In the genomic region with DNA sequence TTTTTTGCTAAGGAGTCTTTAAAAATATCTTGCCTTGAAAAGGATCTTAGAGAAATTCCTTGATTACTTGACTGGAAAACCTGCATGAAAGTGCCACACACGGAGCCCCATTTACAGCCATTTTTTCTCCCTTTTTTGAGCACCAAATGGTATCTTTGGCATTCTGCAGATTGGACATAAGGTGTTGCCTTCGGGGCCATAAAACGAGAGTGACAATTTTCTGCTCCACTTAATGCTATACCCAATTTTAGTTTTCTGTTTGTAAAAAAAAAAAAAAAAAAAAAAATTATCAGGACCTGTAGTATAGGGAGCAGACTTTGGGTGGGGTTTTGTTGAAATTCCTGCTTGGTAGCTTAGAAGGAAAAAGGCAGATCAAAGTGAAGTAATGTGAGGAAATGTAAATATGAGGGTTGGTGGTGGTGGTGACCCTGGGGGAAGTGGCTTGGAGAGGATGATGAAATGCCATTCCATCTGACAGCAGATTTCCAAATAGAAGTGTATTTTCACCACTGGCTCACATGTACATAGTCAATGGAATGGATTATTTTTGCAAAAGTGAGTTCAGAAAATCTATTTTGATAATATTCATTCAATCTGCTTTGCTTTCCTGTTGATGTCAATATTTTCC, we compare ENCODE assay signal across 1 cellular context.
A peak's percentile ranks its signal among the peaks of the same experiment; 100 is the strongest.
TF ChIP-seq lines count a peak whose summit lies in the region.

No MANE protein-coding gene starts in this region.

TF ChIP-seq in HepG2, 621 proteins besides CTCF, POLR2A, EP300 and RAD21 (continued from another document and continues in another):
- TF ChIP-seq ZBTB34 (CRISPR knock-in tag; IDR thresholded peaks at IDR 0.05): peak; percentile 66; the same call in 1 of the 2 replicates
- peak; percentile 66; the same call in 1 of the 2 replicates for TF ChIP-seq ONECUT2 (CRISPR knock-in tag; IDR thresholded peaks at IDR 0.05)
- no peak for TF ChIP-seq ZHX2 (IDR thresholded peaks at IDR 0.05; ENCODE audit: low read depth)
- TF ChIP-seq ZHX2 (CRISPR knock-in tag; IDR thresholded peaks at IDR 0.05; ENCODE audit: borderline replicate concordance): no peak
- TF ChIP-seq, protein P1, sequence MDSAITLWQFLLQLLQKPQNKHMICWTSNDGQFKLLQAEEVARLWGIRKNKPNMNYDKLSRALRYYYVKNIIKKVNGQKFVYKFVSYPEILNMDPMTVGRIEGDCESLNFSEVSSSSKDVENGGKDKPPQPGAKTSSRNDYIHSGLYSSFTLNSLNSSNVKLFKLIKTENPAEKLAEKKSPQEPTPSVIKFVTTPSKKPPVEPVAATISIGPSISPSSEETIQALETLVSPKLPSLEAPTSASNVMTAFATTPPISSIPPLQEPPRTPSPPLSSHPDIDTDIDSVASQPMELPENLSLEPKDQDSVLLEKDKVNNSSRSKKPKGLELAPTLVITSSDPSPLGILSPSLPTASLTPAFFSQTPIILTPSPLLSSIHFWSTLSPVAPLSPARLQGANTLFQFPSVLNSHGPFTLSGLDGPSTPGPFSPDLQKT (CRISPR knock-in tag; IDR thresholded peaks at IDR 0.05; ENCODE audit: borderline replicate concordance): no peak
- no peak for TF ChIP-seq ZNF83 (CRISPR knock-in tag; IDR thresholded peaks at IDR 0.05; ENCODE audit: borderline replicate concordance)
- TF ChIP-seq, protein P2, sequence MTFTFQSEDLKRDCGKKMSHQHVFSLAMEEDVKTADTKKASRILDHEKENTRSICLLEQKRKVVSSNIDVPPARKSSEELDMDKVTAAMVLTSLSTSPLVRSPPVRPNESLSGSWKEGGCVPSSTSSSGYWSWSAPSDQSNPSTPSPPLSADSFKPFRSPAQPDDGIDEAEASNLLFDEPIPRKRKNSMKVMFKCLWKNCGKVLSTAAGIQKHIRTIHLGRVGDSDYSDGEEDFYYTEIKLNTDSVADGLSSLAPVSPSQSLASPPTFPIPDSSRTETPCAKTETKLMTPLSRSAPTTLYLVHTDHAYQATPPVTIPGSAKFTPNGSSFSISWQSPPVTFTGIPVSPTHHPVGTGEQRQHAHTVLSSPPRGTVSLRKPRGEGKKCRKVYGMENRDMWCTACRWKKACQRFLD (CRISPR knock-in tag; IDR thresholded peaks at IDR 0.05; ENCODE audit: borderline replicate concordance): no peak
- TF ChIP-seq MXD1 (CRISPR knock-in tag; IDR thresholded peaks at IDR 0.05): no peak
- no peak for TF ChIP-seq ZNF891 (CRISPR knock-in tag; IDR thresholded peaks at IDR 0.05)
- no peak for TF ChIP-seq SMAD9 (CRISPR knock-in tag; IDR thresholded peaks at IDR 0.05)
- TF ChIP-seq MEIS1 (CRISPR knock-in tag; IDR thresholded peaks at IDR 0.05; ENCODE audit: borderline replicate concordance): no peak
- TF ChIP-seq ZBTB37 (CRISPR knock-in tag; IDR thresholded peaks at IDR 0.05): peak; percentile 91
- TF ChIP-seq ETV6 (CRISPR knock-in tag; conservative IDR thresholded peaks at IDR 0.05): peak; percentile 98
- no peak for TF ChIP-seq ZNF136 (CRISPR knock-in tag; IDR thresholded peaks at IDR 0.05; ENCODE audit: low read depth)
- TF ChIP-seq ARID3A (IDR thresholded peaks at IDR 0.05; ENCODE audit: low read depth, low read length): peak; percentile 78
- TF ChIP-seq ZBTB46 (CRISPR knock-in tag; IDR thresholded peaks at IDR 0.05; ENCODE audit: borderline replicate concordance): no peak
- no peak for TF ChIP-seq POLR2AphosphoS5 (IDR thresholded peaks at IDR 0.05; ENCODE audit: low read depth, low read length)
- no peak for TF ChIP-seq ZNF709 (CRISPR knock-in tag; IDR thresholded peaks at IDR 0.05)
- no peak for TF ChIP-seq PHF5A (CRISPR knock-in tag; IDR thresholded peaks at IDR 0.05; ENCODE audit: low read depth, unreplicated experiment)
- TF ChIP-seq, protein P3, sequence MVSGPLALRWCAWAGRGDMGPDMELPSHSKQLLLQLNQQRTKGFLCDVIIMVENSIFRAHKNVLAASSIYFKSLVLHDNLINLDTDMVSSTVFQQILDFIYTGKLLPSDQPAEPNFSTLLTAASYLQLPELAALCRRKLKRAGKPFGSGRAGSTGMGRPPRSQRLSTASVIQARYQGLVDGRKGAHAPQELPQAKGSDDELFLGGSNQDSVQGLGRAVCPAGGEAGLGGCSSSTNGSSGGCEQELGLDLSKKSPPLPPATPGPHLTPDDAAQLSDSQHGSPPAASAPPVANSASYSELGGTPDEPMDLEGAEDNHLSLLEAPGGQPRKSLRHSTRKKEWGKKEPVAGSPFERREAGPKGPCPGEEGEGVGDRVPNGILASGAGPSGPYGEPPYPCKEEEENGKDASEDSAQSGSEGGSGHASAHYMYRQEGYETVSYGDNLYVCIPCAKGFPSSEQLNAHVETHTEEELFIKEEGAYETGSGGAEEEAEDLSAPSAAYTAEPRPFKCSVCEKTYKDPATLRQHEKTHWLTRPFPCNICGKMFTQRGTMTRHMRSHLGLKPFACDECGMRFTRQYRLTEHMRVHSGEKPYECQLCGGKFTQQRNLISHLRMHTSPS (CRISPR knock-in tag; IDR thresholded peaks at IDR 0.05; ENCODE audit: low read depth): no peak
- TF ChIP-seq NFE2L1 (CRISPR knock-in tag; IDR thresholded peaks at IDR 0.05; ENCODE audit: borderline replicate concordance): no peak
- TF ChIP-seq, protein P4, sequence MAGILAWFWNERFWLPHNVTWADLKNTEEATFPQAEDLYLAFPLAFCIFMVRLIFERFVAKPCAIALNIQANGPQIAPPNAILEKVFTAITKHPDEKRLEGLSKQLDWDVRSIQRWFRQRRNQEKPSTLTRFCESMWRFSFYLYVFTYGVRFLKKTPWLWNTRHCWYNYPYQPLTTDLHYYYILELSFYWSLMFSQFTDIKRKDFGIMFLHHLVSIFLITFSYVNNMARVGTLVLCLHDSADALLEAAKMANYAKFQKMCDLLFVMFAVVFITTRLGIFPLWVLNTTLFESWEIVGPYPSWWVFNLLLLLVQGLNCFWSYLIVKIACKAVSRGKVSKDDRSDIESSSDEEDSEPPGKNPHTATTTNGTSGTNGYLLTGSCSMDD (CRISPR knock-in tag; IDR thresholded peaks at IDR 0.05): no peak
- TF ChIP-seq AFF4 (CRISPR knock-in tag; IDR thresholded peaks at IDR 0.05): no peak
- TF ChIP-seq ZNF10 (CRISPR knock-in tag; IDR thresholded peaks at IDR 0.05; ENCODE audit: borderline replicate concordance, low read depth): no peak
- peak; percentile 46; the same call in 1 of the 2 replicates for TF ChIP-seq LCORL (IDR thresholded peaks at IDR 0.05)
- TF ChIP-seq LCORL (CRISPR knock-in tag; IDR thresholded peaks at IDR 0.05): peak; percentile 62; the same call in 1 of the 2 replicates
- no peak for TF ChIP-seq SMARCC2 (IDR thresholded peaks at IDR 0.05)
- TF ChIP-seq EHMT2 (IDR thresholded peaks at IDR 0.05; ENCODE audit: borderline replicate concordance, low read depth, low read length): no peak
- TF ChIP-seq HOXA5 (CRISPR knock-in tag; IDR thresholded peaks at IDR 0.05): 0 out of 2 replicates have a peak, but pooled peaks have one; percentile 46
